ENCODE assay signal across 22 cellular contexts in genomic region chr17:59793249-59793648, GRCh38.
"Had no signal": no experiment of that assay in that cellular context is flagged by ENCODE, and none has a peak within 500 bp of the region (broad histone marks: within the 10 kb centered on the region; RNA-seq: fewer than 3 reads in every experiment).

No MANE protein-coding gene starts in this region.

- H3K27me3 ChIP-seq: esophagus muscularis mucosa, gastroesophageal sphincter, sigmoid colon, stomach, transverse colon had no signal

- H3K9ac ChIP-seq: parathyroid adenoma had no signal

- H3K4me3 ChIP-seq: esophagus muscularis mucosa, gastroesophageal sphincter, prostate gland, sigmoid colon, skin epidermis, stomach, thoracic aorta, transverse colon had no signal

- H3K4me3 Mint-ChIP-seq: effector memory CD8-positive, alpha-beta T cell; naive B cell; nephron had no signal

- H3K27ac ChIP-seq: epithelial cell of prostate, parathyroid adenoma, prostate gland, stomach had no signal

- H3K36me3 ChIP-seq: prostate gland, thoracic aorta had no signal

- FAIRE-seq: kidney had no signal

- H3K27ac Mint-ChIP-seq: naive B cell, nephron had no signal

- H3K9me3 Mint-ChIP-seq: effector memory CD8-positive, alpha-beta T cell; naive B cell; nephron had no signal

- DNase-seq: effector memory CD8-positive, alpha-beta T cell; foreskin fibroblast; glutamatergic neuron; kidney; left cardiac atrium; mesendoderm; naive B cell; occipital lobe; stimulated activated CD4-positive, alpha-beta T cell treated with anti-CD3 and anti-CD28 coated beads, Interleukin-2, amount 100 ng/mL, for 24 hours; stimulated activated naive CD4-positive, alpha-beta T cell; stomach; substantia nigra; transverse colon had no signal

- H3K4me1 ChIP-seq: parathyroid adenoma, prostate gland had no signal

- ATAC-seq: effector memory CD8-positive, alpha-beta T cell; gastroesophageal sphincter had no signal

- H3K27me3 Mint-ChIP-seq: effector memory CD8-positive, alpha-beta T cell; naive B cell had no signal

- H3K9me3 ChIP-seq: esophagus muscularis mucosa, gastroesophageal sphincter, prostate gland, sigmoid colon, stomach, thoracic aorta, transverse colon had no signal

- H3K36me3 Mint-ChIP-seq: naive B cell had no signal
